Comparison of ENCODE assay signal across 31 cellular contexts in genomic region chr14:92751819-92752218, GRCh38. TPM values are rescaled to one million over a fixed set of nuclear protein-coding genes. Genes with fewer than 3 reads are reported as not detected.
A peak's percentile ranks its signal among the peaks of the same experiment; 100 is the strongest.
DNase-seq lines count a peak whose midpoint lies in the region; ATAC-seq, FAIRE-seq and TF ChIP-seq lines count a peak whose summit lies in the region.
"Had no signal": no experiment of that assay in that cellular context is flagged by ENCODE, and none has a peak within 500 bp of the region (broad histone marks: within the 10 kb centered on the region; RNA-seq: fewer than 3 reads in every experiment).

No MANE protein-coding gene starts in this region.

- DNase-seq in heart right ventricle, result no peak
- no peak for DNase-seq in cardiac septum (ENCODE audit: low spot score)
- DNase-seq in GM12892 (ENCODE audit: insufficient read length), result no peak
- DNase-seq in RPMI8226, result peak; percentile 9
- no peak for DNase-seq in neuronal stem cell (ENCODE audit: low spot score)
- DNase-seq in UCSD-AML1 (lab: John Stamatoyannopoulos, UW; ENCODE audit: unreplicated experiment), result no peak
- DNase-seq in stimulated activated CD4-positive, alpha-beta T cell treated with anti-CD3 and anti-CD28 coated beads, Interleukin-4, amount 100 ng/mL, for 4 hours, result no peak
- no peak for DNase-seq in Calu3
- DNase-seq: activated CD8-positive, alpha-beta memory T cell treated with anti-CD3 and anti-CD28 coated beads, Interleukin-2, amount 10 ng/mL, durations not matched to agents 7 days and 5 days; activated naive CD4-positive, alpha-beta T cell; activated T-cell treated with anti-CD3 and anti-CD28 coated beads, Interleukin-2, amount 50 U/mL, for 72 hours; BE2C; COR-L47; effector CD8-positive, alpha-beta T cell; islet precursor cell; lower lobe of right lung; NCI-H2029; NCI-H2227 treated with DMSO at 0.1 percent for 48 hours; nephron progenitor cell; SK-N-SH; stimulated activated CD4-positive, alpha-beta T cell treated with anti-CD3 and anti-CD28 coated beads, Interleukin-12 subunit alpha, Interleukin-12 subunit beta, amount 100 ng/mL, for 4 hours; stimulated activated CD4-positive, alpha-beta T cell treated with anti-CD3 and anti-CD28 coated beads, Interleukin-4, amount 100 ng/mL, for 1 hour; upper lobe of right lung had no signal

- H3K27ac ChIP-seq in heart right ventricle (peak overlapping the region in 9 of 10 donors; percentile 22 to 85 (median 75)), neuronal stem cell (replicated peaks; ENCODE audit: low read length) (no peak overlapping the region)
- H3K27ac ChIP-seq: epithelial cell of prostate, lower lobe of right lung, pancreas, upper lobe of right lung, VCaP had no signal

- no peak overlapping the region for H4K8ac ChIP-seq in neuronal stem cell (ENCODE audit: low read depth, low read length)

- BruUV-seq in Calu3 (replicated peaks; lab: Mats Ljungman, UMichigan), result no TSS peak

- H3K4me1 Mint-ChIP-seq in Calu3 (ENCODE audit: low read depth, unreplicated experiment), result peaks cover 32% of the 10 kb centered on the region

- no peak overlapping the region for H2BK120ac ChIP-seq in neuronal stem cell (ENCODE audit: low read depth, low read length)

- H3K79me1 ChIP-seq in neuronal stem cell (ENCODE audit: low read depth, low read length), result no peaks in the 10 kb centered on the region

- H3K4me3 Mint-ChIP-seq in Calu3 (ENCODE audit: low read depth, unreplicated experiment), result no peak overlapping the region
- H3K4me3 Mint-ChIP-seq: activated CD8-positive, alpha-beta memory T cell treated with anti-CD3 and anti-CD28 coated beads, Interleukin-2, amount 10 ng/mL, durations not matched to agents 7 days and 5 days; activated T-cell treated with anti-CD3 and anti-CD28 coated beads, Interleukin-2, amount 50 U/mL, for 72 hours; nephron progenitor cell; stimulated activated effector memory CD8-positive, alpha-beta T cell treated with anti-CD3 and anti-CD28 coated beads, Interleukin-12 subunit alpha, Interleukin-12 subunit beta, amount 100 ng/mL, for 72 hours; T-helper 2 cell treated with Interferon-gamma antibody and Interleukin-4, amounts not matched to agents 5 μg/mL and 100 μg/mL, for 36 hours had no signal

- H3K9me3 ChIP-seq in heart right ventricle (no peaks in the 10 kb centered on the region), neuronal stem cell (replicated peaks in 1 of 2; ENCODE audit: control insufficient read depth in 2 of 2, insufficient read depth in 1 of 2, low read depth in 1 of 2, low read length in 2 of 2) (no peaks in the 10 kb centered on the region)
- H3K9me3 ChIP-seq: BE2C, lower lobe of right lung, MG63, pancreas, SK-N-SH, upper lobe of right lung had no signal

- H2BK12ac ChIP-seq in neuronal stem cell (ENCODE audit: low read length), result no peak overlapping the region

- no peak overlapping the region for H3K14ac ChIP-seq in neuronal stem cell (ENCODE audit: low read length)

- no peak overlapping the region for H2BK5ac ChIP-seq in neuronal stem cell (ENCODE audit: low read length)

- intact Hi-C loops in heart right ventricle (cut with DNase I) (no loop called here), cardiac septum (cut with DNase I) (no loop called here), Calu3 (cut with micrococcal nuclease; ENCODE audit: unreplicated experiment) (no loop called here)

- H3K4ac ChIP-seq in neuronal stem cell (ENCODE audit: low read length), result no peak overlapping the region

- CTCF ChIA-PET in Calu3 (lab: Charles Lee), result interaction anchor here (0.8 kb wide), 1 partner anchor 26 kb away, joined by 3 read pairs; no protein-coding TSS in a partner anchor

- peaks cover 0 to 26% (median 0%) of the 10 kb centered on the region in 7 donors for H3K27me3 ChIP-seq in heart right ventricle
- H3K27me3 ChIP-seq in neuronal stem cell (ENCODE audit: control insufficient read depth in 3 of 3, insufficient read depth in 3 of 3, low read depth in 1 of 3, low read length in 3 of 3), result no peaks in the 10 kb centered on the region
- H3K27me3 ChIP-seq: BE2C, MG63, pancreas, upper lobe of right lung had no signal

- H3K9me3 Mint-ChIP-seq in Calu3 (ENCODE audit: low read depth, unreplicated experiment), result no peaks in the 10 kb centered on the region
- H3K9me3 Mint-ChIP-seq: stimulated activated effector memory CD8-positive, alpha-beta T cell treated with anti-CD3 and anti-CD28 coated beads, Interleukin-12 subunit alpha, Interleukin-12 subunit beta, amount 100 ng/mL, for 72 hours; T-helper 2 cell treated with Interferon-gamma antibody and Interleukin-4, amounts not matched to agents 5 μg/mL and 100 μg/mL, for 36 hours had no signal

- H3K36me3 ChIP-seq in heart right ventricle, result no peaks in the 10 kb centered on the region
- no peaks in the 10 kb centered on the region for H3K36me3 ChIP-seq in neuronal stem cell (replicated peaks in 1 of 2; ENCODE audit: control insufficient read depth in 2 of 2, insufficient read depth in 2 of 2, low read length in 2 of 2)
- H3K36me3 ChIP-seq: BE2C, lower lobe of right lung, MG63, pancreas, upper lobe of right lung had no signal

- H2AK5ac ChIP-seq in neuronal stem cell (ENCODE audit: low read depth, low read length), result no peak overlapping the region

- no peak overlapping the region for H2BK15ac ChIP-seq in neuronal stem cell (ENCODE audit: low read length)

- H2AFZ ChIP-seq in neuronal stem cell (ENCODE audit: low read length), result no peak overlapping the region

- H3K27me3 Mint-ChIP-seq in Calu3 (ENCODE audit: unreplicated experiment), result no peaks in the 10 kb centered on the region

- H3K27ac Mint-ChIP-seq in Calu3 (ENCODE audit: unreplicated experiment), result no peak overlapping the region
- H3K27ac Mint-ChIP-seq: activated CD8-positive, alpha-beta memory T cell treated with anti-CD3 and anti-CD28 coated beads, Interleukin-2, amount 10 ng/mL, durations not matched to agents 7 days and 5 days; activated T-cell treated with anti-CD3 and anti-CD28 coated beads, Interleukin-2, amount 50 U/mL, for 72 hours; stimulated activated effector memory CD8-positive, alpha-beta T cell treated with anti-CD3 and anti-CD28 coated beads, Interleukin-12 subunit alpha, Interleukin-12 subunit beta, amount 100 ng/mL, for 72 hours; T-helper 2 cell treated with Interferon-gamma antibody and Interleukin-4, amounts not matched to agents 5 μg/mL and 100 μg/mL, for 36 hours had no signal

- ATAC-seq in heart right ventricle, result no peak
- ATAC-seq: activated CD8-positive, alpha-beta memory T cell treated with anti-CD3 and anti-CD28 coated beads, Interleukin-2, amount 10 ng/mL, durations not matched to agents 7 days and 5 days; activated T-cell treated with anti-CD3 and anti-CD28 coated beads, Interleukin-2, amount 50 U/mL, for 72 hours; lower lobe of right lung; sciatic nerve; stimulated activated effector memory CD8-positive, alpha-beta T cell treated with anti-CD3 and anti-CD28 coated beads, Interleukin-12 subunit alpha, Interleukin-12 subunit beta, amount 100 ng/mL, for 72 hours; upper lobe of right lung had no signal

- no peak overlapping the region for H3K4me2 ChIP-seq in neuronal stem cell (ENCODE audit: insufficient read depth, low read length, poor library complexity, severe bottlenecking)
- H3K4me2 ChIP-seq: SK-N-SH had no signal

- H3K23ac ChIP-seq in neuronal stem cell (ENCODE audit: low read depth, low read length, poor library complexity), result no peak overlapping the region

- no peak overlapping the region for H4K91ac ChIP-seq in neuronal stem cell (ENCODE audit: low read depth, low read length, poor library complexity)

- TF ChIP-seq CTCF in heart right ventricle (IDR thresholded peaks at IDR 0.05), result no peak
- no peak for TF ChIP-seq CTCF in Calu3 (IDR thresholded peaks at IDR 0.05; ENCODE audit: unreplicated experiment)

- H3K4me1 ChIP-seq in heart right ventricle (peaks cover 3 to 77% (median 11%) of the 10 kb centered on the region in 9 donors), neuronal stem cell (ENCODE audit: control insufficient read depth in 2 of 2, insufficient read depth in 1 of 2, low read depth in 1 of 2, low read length in 2 of 2) (peaks cover 0 to 8% of the 10 kb centered on the region in 2 donors)
- H3K4me1 ChIP-seq: BE2C, upper lobe of right lung had no signal

- H3K36me3 Mint-ChIP-seq in Calu3 (ENCODE audit: insufficient read depth, unreplicated experiment), result peaks cover 25% of the 10 kb centered on the region
- H3K36me3 Mint-ChIP-seq: stimulated activated effector memory CD8-positive, alpha-beta T cell treated with anti-CD3 and anti-CD28 coated beads, Interleukin-12 subunit alpha, Interleukin-12 subunit beta, amount 100 ng/mL, for 72 hours had no signal

- TF ChIP-seq POLR2A in GM12892 (IDR thresholded peaks at IDR 0.05; ENCODE audit: low read depth, low read length), result no peak

- peak; percentile 57 for FAIRE-seq in GM12892 (lab: Jason Lieb, UNC)
- FAIRE-seq: H54, pancreas had no signal

- H3K4me3 ChIP-seq in heart right ventricle, result no peak overlapping the region
- no peak overlapping the region for H3K4me3 ChIP-seq in neuronal stem cell (ENCODE audit: low read length in 2 of 2)
- H3K4me3 ChIP-seq: lower lobe of right lung, MG63, pancreas, upper lobe of right lung had no signal

- H3K18ac ChIP-seq in neuronal stem cell (ENCODE audit: low read length), result peak overlapping the region; percentile 32

- 40 to 50% methylated on average over 4 of the region's 4 CpGs for WGBS in heart right ventricle, 2 donors
- WGBS in neuronal stem cell (ENCODE audit: extremely low coverage in 2 of 2, insufficient read length in 2 of 2, insufficient replicate concordance in 1 of 2), 2 donors, result no CpG with 5 or more reads among the region's 4 CpGs

- no peak overlapping the region for H3K9ac ChIP-seq in neuronal stem cell (ENCODE audit: low read depth, low read length, poor library complexity)
- H3K9ac ChIP-seq: SK-N-SH had no signal

RNA-seq across cellular contexts. Expression of gene LGMN, which starts 3.4 kb away (rescaled TPM):
- total RNA-seq in heart right ventricle, result 100 to 1,000 TPM in 5 of 10 donors, 10 to 100 TPM in 5; 82.2 to 211 (median 103) TPM
- 100 to 1,000 TPM in 1 of 2 donors, 10 to 100 TPM in 1; 92.4 to 125 TPM for polyA plus RNA-seq in heart right ventricle
- 81.8 TPM for total RNA-seq in cardiac septum
- 265 TPM for polyA plus RNA-seq in GM12892 (2012; ENCODE audit: missing spikeins)
- 58.1 TPM for polyA plus RNA-seq in neuronal stem cell (2013, experiment 1 of 2)
- 57.3 TPM for polyA plus RNA-seq in neuronal stem cell (2013, experiment 2 of 2)
- 64.9 and 84.6 TPM in 2 replicates for total RNA-seq in Calu3 (2022)

RNA-seq across cellular contexts. Expression of gene GOLGA5, which starts 42.3 kb away (rescaled TPM):
- total RNA-seq in heart right ventricle, result 10 to 100 TPM; 18.5 to 25.5 (median 21.9) TPM
- 10 to 100 TPM; 18.6 to 27.7 TPM for polyA plus RNA-seq in heart right ventricle
- total RNA-seq in cardiac septum, result 24.2 TPM
- polyA plus RNA-seq in GM12892 (2012; ENCODE audit: missing spikeins), result 19.8 TPM
- 24.0 TPM for polyA plus RNA-seq in neuronal stem cell (2013, experiment 1 of 2)
- 24.2 TPM for polyA plus RNA-seq in neuronal stem cell (2013, experiment 2 of 2)
- total RNA-seq in Calu3 (2022), result 27.8 and 36.8 TPM in 2 replicates
